1 cellular context compared by ENCODE assay signal in the genomic region with DNA sequence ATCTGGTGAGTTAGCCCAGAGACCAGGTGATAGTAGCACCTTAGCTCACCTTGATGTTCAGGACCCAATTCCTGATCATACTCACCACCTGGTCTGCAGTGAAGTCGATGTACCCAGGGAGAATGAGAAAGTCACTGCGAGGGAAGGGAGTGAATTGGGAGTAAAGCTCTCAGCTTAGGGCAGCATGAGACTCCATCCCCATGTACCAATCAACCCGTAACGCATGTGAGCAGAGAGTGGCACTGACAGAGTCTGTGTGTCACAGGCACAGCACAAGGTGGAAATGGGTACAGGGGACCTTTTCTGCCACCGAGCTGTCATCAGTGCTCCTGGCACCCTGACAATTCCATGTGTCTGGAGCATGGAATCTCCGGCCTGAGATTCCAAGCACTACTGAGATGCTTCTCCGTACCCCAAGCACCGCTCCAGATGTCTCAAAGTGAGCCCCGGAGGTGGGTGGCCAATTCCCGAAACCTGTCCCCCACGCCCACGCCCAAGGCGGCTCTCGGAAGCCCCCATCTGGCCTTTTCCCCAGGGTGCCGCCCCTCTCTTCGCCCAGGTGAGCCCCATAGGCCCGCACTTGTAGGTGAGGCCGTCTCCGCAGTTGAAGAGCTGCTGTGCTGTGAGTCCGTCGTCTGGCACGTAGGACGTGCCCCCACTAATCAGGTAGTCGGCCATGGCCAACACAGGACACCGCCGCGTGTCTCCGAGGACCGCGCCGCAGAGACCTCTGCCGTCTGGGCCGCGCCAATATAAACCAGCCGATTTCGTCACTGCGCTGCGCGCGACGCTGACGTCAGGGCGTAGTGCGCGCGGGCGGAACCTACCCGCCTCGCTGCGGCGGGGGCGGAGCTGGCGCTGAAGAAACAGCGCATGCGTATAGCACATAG.
TF ChIP-seq lines count a peak whose summit lies in the region.

Gene IMPDH2, minus strand, starts transcription at position 726 of the 890 bp plus-strand sequence. Its CDS starts 48 bp downstream, at position 678.

TF ChIP-seq in H1, 55 proteins besides CTCF, POLR2A, EP300 and RAD21 (continued from another document):
- no peak for TF ChIP-seq HDAC6 (IDR thresholded peaks at IDR 0.05; ENCODE audit: low read depth, low read length)
- TF ChIP-seq RFX5 (IDR thresholded peaks at IDR 0.05; ENCODE audit: borderline replicate concordance, low read depth, low read length) = no peak
